10 cellular contexts compared by ENCODE assay signal in genomic region chr7:45575501-45576248, GRCh38. TPM values are rescaled to one million over a fixed set of nuclear protein-coding genes. Genes with fewer than 3 reads are reported as not detected.
DNase-seq lines count a peak whose midpoint lies in the region; ATAC-seq and TF ChIP-seq lines count a peak whose summit lies in the region.
"Had no signal": no experiment of that assay in that cellular context is flagged by ENCODE, and none has a peak within 500 bp of the region (broad histone marks: within the 10 kb centered on the region; RNA-seq: fewer than 3 reads in every experiment).

No MANE protein-coding gene starts in this region.

- peak overlapping the region; percentile 55 for H3K9ac ChIP-seq in HUES6 (ENCODE audit: low read length)

- ATAC-seq in Right ventricle myocardium superior (ENCODE audit: poor library complexity) (peak; percentile 26), HG03442 (IDR thresholded peaks at IDR 0.05; ENCODE audit: unreplicated experiment) (no peak)

- peaks cover 17% of the 10 kb centered on the region for H3K27me3 Mint-ChIP-seq in Caco-2 (ENCODE audit: insufficient read depth, unreplicated experiment)
- peaks cover 60% of the 10 kb centered on the region for H3K27me3 Mint-ChIP-seq in osteocyte (ENCODE audit: unreplicated experiment)

- no peaks in the 10 kb centered on the region for H3K9me3 Mint-ChIP-seq in Caco-2 (ENCODE audit: unreplicated experiment)
- no peaks in the 10 kb centered on the region for H3K9me3 Mint-ChIP-seq in osteocyte (ENCODE audit: unreplicated experiment)

- intact Hi-C loops in Caco-2 (cut with micrococcal nuclease; ENCODE audit: unreplicated experiment), result no loop called here
- intact Hi-C loops in Right ventricle myocardium superior (cut with DNase I), result no loop called here

- POLR2A ChIA-PET in Caco-2 (lab: Charles Lee), result no interaction called here

- no peak overlapping the region for H3K27ac ChIP-seq in HUES6 (ENCODE audit: low read depth, low read length)
- H3K27ac ChIP-seq: adrenal gland had no signal

- BruUV-seq in Caco-2 (replicated peaks; lab: Mats Ljungman, UMichigan), result no TSS peak

- H3K4me1 Mint-ChIP-seq in Caco-2 (ENCODE audit: low read depth, unreplicated experiment), result no peaks in the 10 kb centered on the region
- peaks cover 7% of the 10 kb centered on the region for H3K4me1 Mint-ChIP-seq in osteocyte (ENCODE audit: unreplicated experiment)

- no peaks in the 10 kb centered on the region for H3K36me3 ChIP-seq in Caco-2 (ENCODE audit: control insufficient read depth, insufficient read depth, low read length)
- H3K36me3 ChIP-seq in HUES6 (ENCODE audit: control insufficient read depth, insufficient read depth, low read length), result no peaks in the 10 kb centered on the region
- H3K36me3 ChIP-seq: adrenal gland had no signal

- TF ChIP-seq CTCF in Caco-2 (IDR thresholded peaks at IDR 0.05; ENCODE audit: insufficient read depth in 1 of 2, low read depth in 1 of 2, low read length in 1 of 2, severe bottlenecking in 1 of 2, unreplicated experiment in 1 of 2), result no peak
- no peak for TF ChIP-seq CTCF in osteocyte (IDR thresholded peaks at IDR 0.05)

- H3K9me3 ChIP-seq in Caco-2 (no peaks in the 10 kb centered on the region), HUES6 (ENCODE audit: control insufficient read depth, insufficient read depth, low read depth, low read length) (peaks cover 4% of the 10 kb centered on the region; the same call in 1 of the 2 replicates)
- H3K9me3 ChIP-seq: adrenal gland had no signal

- no peaks in the 10 kb centered on the region for H3K4me1 ChIP-seq in Caco-2
- peaks cover 42% of the 10 kb centered on the region for H3K4me1 ChIP-seq in HUES6 (ENCODE audit: control insufficient read depth, insufficient read depth, low read length)

- H3K4me3 Mint-ChIP-seq in Caco-2 (ENCODE audit: unreplicated experiment) (peak overlapping the region; percentile 57), osteocyte (ENCODE audit: unreplicated experiment) (peak overlapping the region; percentile 48)

- CTCF ChIA-PET in Caco-2 (lab: Charles Lee), result interaction anchor here (0.5 kb wide), 1 partner anchor 1726 kb away, joined by 5 read pairs; no protein-coding TSS in a partner anchor

- H3K36me3 Mint-ChIP-seq in Caco-2 (ENCODE audit: insufficient read depth, unreplicated experiment) (peaks cover 6% of the 10 kb centered on the region), osteocyte (ENCODE audit: unreplicated experiment) (no peaks in the 10 kb centered on the region)

- no peak overlapping the region for H3K27ac Mint-ChIP-seq in Caco-2 (ENCODE audit: unreplicated experiment)
- no peak overlapping the region for H3K27ac Mint-ChIP-seq in osteocyte (ENCODE audit: unreplicated experiment)

- no peaks in the 10 kb centered on the region; the same call in 1 of the 2 replicates for H3K27me3 ChIP-seq in Caco-2 (replicated peaks; ENCODE audit: control insufficient read depth, insufficient read depth, low read length)
- peaks cover 66% of the 10 kb centered on the region for H3K27me3 ChIP-seq in HUES6 (ENCODE audit: control insufficient read depth, insufficient read depth, low read length)

- peak in 1 of 2 experiments; percentile 20 for DNase-seq in Caco-2
- DNase-seq in Right ventricle myocardium superior, result no peak
- no peak for DNase-seq in osteocyte (ENCODE audit: extremely low spot score, unreplicated experiment)
- no peak for DNase-seq in medulla oblongata (ENCODE audit: extremely low spot score)
- DNase-seq in NCI-H446 treated with DMSO at 0.1 percent for 48 hours (lab: John Stamatoyannopoulos, UW), result no peak
- no peak for DNase-seq in NCI-H1436 (lab: John Stamatoyannopoulos, UW)
- DNase-seq: adrenal gland; NK-92 treated with Interleukin-12 subunit alpha and Interleukin-12 subunit beta, amount 100 ng/mL, for 24 hours had no signal

- H3K4me3 ChIP-seq in Caco-2 (ENCODE audit: low read depth, low read length) (peak overlapping the region; percentile 44), HUES6 (ENCODE audit: low read depth, low read length) (peak overlapping the region; percentile 84)

RNA-seq across cellular contexts. Expression of gene ADCY1, which starts 1.5 kb away (rescaled TPM):
- total RNA-seq in Caco-2 (2022) (2.9 and 3.6 TPM in 2 replicates), Right ventricle myocardium superior (5.0 TPM), osteocyte (0.05 and 0.08 TPM in 2 replicates)
